Comparison of ENCODE assay signal across 1 cellular context in genomic region chr10:32954080-32954479, GRCh38.
TF ChIP-seq lines count a peak whose summit lies in the region.

No MANE protein-coding gene starts in this region.

TF ChIP-seq in K562, 482 proteins besides CTCF, POLR2A, EP300 and RAD21 (continued from another document and continues in another):
- TF ChIP-seq DEAF1 (CRISPR knock-in tag; IDR thresholded peaks at IDR 0.05) (no peak), HDAC8 (tag; IDR thresholded peaks at IDR 0.05) (no peak), PHF8 (IDR thresholded peaks at IDR 0.05; ENCODE audit: borderline replicate concordance, low read length) (no peak), RAD51 (IDR thresholded peaks at IDR 0.05; ENCODE audit: borderline replicate concordance, low read depth) (no peak), MAX (CRISPR knock-in tag; IDR thresholded peaks at IDR 0.05) (no peak), PRPF4 (IDR thresholded peaks at IDR 0.05; ENCODE audit: insufficient read depth, low read depth, low read length, poor library complexity, severe bottlenecking) (no peak), ZNF384 (IDR thresholded peaks at IDR 0.05; ENCODE audit: low read depth, low read length) (peak; percentile 44; the same call in 1 of the 2 replicates), ZNF23 (CRISPR knock-in tag; IDR thresholded peaks at IDR 0.05) (no peak), MCM2 (IDR thresholded peaks at IDR 0.05; ENCODE audit: low read depth) (no peak), ARID2 (IDR thresholded peaks at IDR 0.05) (no peak), GATA2 (CRISPR knock-in tag; IDR thresholded peaks at IDR 0.05) (no peak), ZNF561 (CRISPR knock-in tag; conservative IDR thresholded peaks at IDR 0.05) (no peak), HDAC2 (IDR thresholded peaks at IDR 0.05) (no peak), ZNF609 (CRISPR knock-in tag; IDR thresholded peaks at IDR 0.05; ENCODE audit: borderline replicate concordance) (no peak), POLR2AphosphoS5 (IDR thresholded peaks at IDR 0.05; ENCODE audit: control insufficient read depth, insufficient read depth, low read depth, low read length) (no peak), NR4A1 (CRISPR knock-in tag; IDR thresholded peaks at IDR 0.05) (no peak), NR4A1 (tag; IDR thresholded peaks at IDR 0.05) (no peak), SMARCE1 (IDR thresholded peaks at IDR 0.05) (peak; percentile 30; the same call in 1 of the 2 replicates), HNRNPLL (IDR thresholded peaks at IDR 0.05; ENCODE audit: low read depth, low read length, poor library complexity, severe bottlenecking) (no peak), GABPB1 (CRISPR knock-in tag; IDR thresholded peaks at IDR 0.05) (no peak), CHD7 (IDR thresholded peaks at IDR 0.05; ENCODE audit: low read depth, low read length) (no peak), ZNF830 (CRISPR knock-in tag; IDR thresholded peaks at IDR 0.05) (no peak), SFPQ (IDR thresholded peaks at IDR 0.05; ENCODE audit: low read depth, low read length) (no peak), RCOR1 (IDR thresholded peaks at IDR 0.05; ENCODE audit: borderline replicate concordance in 1 of 2, low read depth in 2 of 2, low read length in 2 of 2) (0 out of 4 replicates have a peak, but pooled peaks of 1 of the 2 experiments have one; percentile 13), MXD1 (CRISPR knock-in tag; IDR thresholded peaks at IDR 0.05; ENCODE audit: borderline replicate concordance, poor library complexity, severe bottlenecking) (no peak), DPF2 (IDR thresholded peaks at IDR 0.05) (0 out of 2 replicates have a peak, but pooled peaks have one; percentile 31), ZNF740 (CRISPR knock-in tag; IDR thresholded peaks at IDR 0.05) (no peak), ZNF740 (tag; IDR thresholded peaks at IDR 0.05) (no peak), RBM39 (optimal IDR thresholded peaks at IDR 0.05; ENCODE audit: low read depth, low read length) (no peak), ATF6 (CRISPR knock-in tag; IDR thresholded peaks at IDR 0.05) (no peak), ARID1B (IDR thresholded peaks at IDR 0.05) (no peak), STAT5A (IDR thresholded peaks at IDR 0.05; ENCODE audit: borderline replicate concordance, low read length) (no peak), SMARCA4 (IDR thresholded peaks at IDR 0.05) (0 out of 2 replicates have a peak, but pooled peaks have one; percentile 29), FIP1L1 (IDR thresholded peaks at IDR 0.05; ENCODE audit: low read depth, low read length, poor library complexity, severe bottlenecking) (no peak), ZNF589 (CRISPR knock-in tag; IDR thresholded peaks at IDR 0.05; ENCODE audit: low read depth) (no peak), ZNF778 (CRISPR knock-in tag; IDR thresholded peaks at IDR 0.05) (no peak)
